In genomic region chr2:197309369-197310231, GRCh38 we compare ENCODE assay signal across 8 cellular contexts. TPM values are rescaled to one million over a fixed set of nuclear protein-coding genes. Genes with fewer than 3 reads are reported as not detected.
DNase-seq lines count a peak whose midpoint lies in the region; ATAC-seq, FAIRE-seq and TF ChIP-seq lines count a peak whose summit lies in the region.

No MANE protein-coding gene starts in this region.

- peaks cover 6% of the 10 kb centered on the region for H3K4me1 ChIP-seq in iPS-18a (ENCODE audit: control insufficient read depth, low read depth, low read length)
- H3K4me1 ChIP-seq in skeletal muscle satellite cell (ENCODE audit: control insufficient read depth, insufficient read depth, low read length) = peaks cover 26% of the 10 kb centered on the region

- H3K36me3 ChIP-seq in iPS-18a (ENCODE audit: control insufficient read depth, low read depth, low read length) (no peaks in the 10 kb centered on the region), skeletal muscle satellite cell (ENCODE audit: insufficient read depth, low read length) (no peaks in the 10 kb centered on the region)

- peak overlapping the region; percentile 95 for H3K27ac Mint-ChIP-seq in CD4-positive, alpha-beta T cell

- H3K9ac ChIP-seq in iPS-18a (ENCODE audit: low read length) = no peak overlapping the region
- H3K9ac ChIP-seq in skeletal muscle satellite cell (ENCODE audit: low read depth, low read length) = peak overlapping the region; percentile 80

- H3K27me3 ChIP-seq in CD4-positive, alpha-beta T cell (ENCODE audit: control insufficient read depth, insufficient read depth, low read length) = no peaks in the 10 kb centered on the region
- H3K27me3 ChIP-seq in iPS-18a (ENCODE audit: control insufficient read depth, insufficient read depth, low read length) (peaks cover 51% of the 10 kb centered on the region), skeletal muscle satellite cell (ENCODE audit: control insufficient read depth, insufficient read depth, low read length) (no peaks in the 10 kb centered on the region)

- ATAC-seq in CD4-positive, alpha-beta T cell (ENCODE audit: poor library complexity) = peak; percentile 5

- no peaks in the 10 kb centered on the region for H3K9me3 ChIP-seq in CD4-positive, alpha-beta T cell (ENCODE audit: control insufficient read depth, low read length)
- H3K9me3 ChIP-seq in iPS-18a (ENCODE audit: control insufficient read depth, low read depth, low read length) (no peaks in the 10 kb centered on the region), skeletal muscle satellite cell (replicated peaks; ENCODE audit: low read length) (no peaks in the 10 kb centered on the region)

- intact Hi-C loops in CD4-positive, alpha-beta T cell (cut with DNase I, micrococcal nuclease) = loop anchor here (1.0 to 10.0 kb wide), 14 partner anchors 12 to 1135 kb away; partner anchors contain the start of gene STK17B (in 1 of the 2)

- DNase-seq in CD4-positive, alpha-beta T cell = peak in 9 of 10 experiments; percentile 29 to 57 (median 40)
- DNase-seq in HEK293T (ENCODE audit: extremely low spot score) = peak; percentile 9
- DNase-seq in RPMI8226 = peak; percentile 68
- DNase-seq in astrocyte of the hippocampus (ENCODE audit: low read depth, low spot score) = peak; percentile 47
- DNase-seq in A172 (ENCODE audit: low spot score) = no peak
- no peak for DNase-seq in RCC 7860 (ENCODE audit: low spot score)

- peak overlapping the region; percentile 96 for H3K27ac ChIP-seq in CD4-positive, alpha-beta T cell (ENCODE audit: low read depth, low read length)
- H3K27ac ChIP-seq in iPS-18a (ENCODE audit: low read length) = no peak overlapping the region

- H3K4me3 ChIP-seq in iPS-18a (ENCODE audit: low read length) = peak overlapping the region; percentile 71
- peak overlapping the region; percentile 92 for H3K4me3 ChIP-seq in skeletal muscle satellite cell (ENCODE audit: low read length)

- H3K4me1 Mint-ChIP-seq in CD4-positive, alpha-beta T cell (ENCODE audit: low read depth) = peaks cover 69% of the 10 kb centered on the region

- no peak for FAIRE-seq in RCC 7860 (lab: Jason Lieb, UNC)

- CTCF ChIA-PET in CD4-positive, alpha-beta T cell (lab: Charles Lee) = interaction anchor here (1.0 to 8.1 kb wide), 11 partner anchors 10 to 196 kb away, joined by 3 to 69 read pairs (median 5); no protein-coding TSS in a partner anchor
- CTCF ChIA-PET in HEK293T (lab: Yijun Ruan, JAX) = no interaction called here

- no peaks in the 10 kb centered on the region for H3K9me3 Mint-ChIP-seq in CD4-positive, alpha-beta T cell

- peak overlapping the region; percentile 95 for H3K4me3 Mint-ChIP-seq in CD4-positive, alpha-beta T cell

- peak overlapping the region; percentile 99 for H3K4me2 ChIP-seq in skeletal muscle satellite cell (ENCODE audit: low read length)

- peaks cover 45% of the 10 kb centered on the region for H3K36me3 Mint-ChIP-seq in CD4-positive, alpha-beta T cell (ENCODE audit: low read depth)

- H3K27me3 Mint-ChIP-seq in CD4-positive, alpha-beta T cell = no peaks in the 10 kb centered on the region

- POLR2A ChIA-PET in CD4-positive, alpha-beta T cell (lab: Charles Lee) = interaction anchor here (0.6 to 20.5 kb wide), 37 partner anchors 12 to 1747 kb away, joined by 3 to 754 read pairs (median 6); partner anchors contain the start of genes HSPD1 and HSPE1
- POLR2A ChIA-PET in HEK293T (lab: Yijun Ruan, JAX) = interaction anchor here (1.0 kb wide), 1 partner anchor 109 kb away, joined by 3 read pairs; no protein-coding TSS in a partner anchor

- TF ChIP-seq CTCF in CD4-positive, alpha-beta T cell (IDR thresholded peaks at IDR 0.05) = no peak

TF ChIP-seq in HEK293T, 16 proteins besides CTCF, POLR2A, EP300 and RAD21:
- TF ChIP-seq ARNT (IDR thresholded peaks at IDR 0.05) = no peak
- no peak for TF ChIP-seq HDGF (IDR thresholded peaks at IDR 0.05; ENCODE audit: borderline replicate concordance)
- no peak for TF ChIP-seq SP1 (IDR thresholded peaks at IDR 0.05)
- TF ChIP-seq NFRKB (IDR thresholded peaks at IDR 0.05) = no peak
- TF ChIP-seq BHLHE40 (IDR thresholded peaks at IDR 0.05; ENCODE audit: borderline replicate concordance) = no peak
- no peak for TF ChIP-seq FOXM1 (IDR thresholded peaks at IDR 0.05; ENCODE audit: borderline replicate concordance)
- no peak for TF ChIP-seq LEF1 (IDR thresholded peaks at IDR 0.05; ENCODE audit: borderline replicate concordance)
- TF ChIP-seq L3MBTL2 (conservative IDR thresholded peaks at IDR 0.05) = no peak
TF ChIP-seq in HEK293T: peak in this region for 0.

RNA-seq across cellular contexts. Expression of gene ANKRD44, which starts 1.0 kb away (rescaled TPM):
- 100 to 1,000 TPM; 170 to 186 TPM for total RNA-seq in CD4-positive, alpha-beta T cell
- 3.0 and 4.8 TPM in 2 replicates for total RNA-seq in skeletal muscle satellite cell (2012; rRNA removed)
- 8.7 and 16.2 TPM in 2 replicates for total RNA-seq in A172 (2014; rRNA removed; shearing (Covaris generic))

Comparison
In these comparisons a context has a peak if more than half of its experiments do, and no peak if none do; other contexts are left out.
1. DNase-seq: peak in CD4-positive, alpha-beta T cell (9 of 10), HEK293T (single experiment), RPMI8226 (single experiment) and astrocyte of the hippocampus (single experiment); none in A172 (single experiment) and RCC 7860 (single experiment).